In the genomic region with DNA sequence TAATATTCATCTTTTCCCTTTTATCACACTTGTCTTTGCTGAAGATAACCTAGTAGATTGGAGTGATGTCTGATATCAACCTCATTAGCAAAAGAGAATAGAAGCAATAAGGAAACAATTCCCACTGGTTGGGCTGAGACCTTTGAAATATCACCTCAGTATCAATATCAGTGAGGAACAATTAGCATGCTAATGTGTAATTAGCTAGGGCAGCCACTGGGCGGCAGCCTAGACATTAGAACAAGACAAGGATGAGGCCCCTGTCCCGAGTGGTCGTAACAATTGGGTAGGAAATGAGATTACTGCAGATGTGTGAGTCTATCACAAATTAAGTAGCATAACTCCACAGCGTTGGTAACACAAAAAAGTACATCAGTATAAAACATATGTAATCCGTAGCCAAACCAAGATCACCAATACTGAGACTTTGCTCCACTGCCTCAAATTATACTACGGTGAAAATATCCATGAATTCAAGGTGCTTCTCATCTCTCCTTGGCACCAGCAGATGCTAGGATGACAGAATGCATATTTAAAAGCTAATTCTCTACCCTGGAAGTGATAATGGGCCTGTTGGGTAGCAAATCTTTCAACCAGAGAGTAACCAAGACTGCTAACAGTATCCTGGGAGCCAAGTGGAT, we compare ENCODE assay signal across 8 cellular contexts.
DNase-seq lines count a peak whose midpoint lies in the region; ATAC-seq and TF ChIP-seq lines count a peak whose summit lies in the region.

No MANE protein-coding gene starts in this region.

- H3K4me3 Mint-ChIP-seq in activated naive CD8-positive, alpha-beta T cell, result no peak overlapping the region

- H3K4me3 ChIP-seq in MG63, result no peak overlapping the region
- no peak overlapping the region for H3K4me3 ChIP-seq in SU-DHL-6 (ENCODE audit: insufficient read depth, low read length, poor library complexity, severe bottlenecking)

- peak; percentile 59 to 74 for ATAC-seq in left cardiac atrium

- H3F3A ChIP-seq in SU-DHL-6 (ENCODE audit: insufficient read depth), result no peaks in the 10 kb centered on the region

- no peak overlapping the region for H3K9ac ChIP-seq in SU-DHL-6 (ENCODE audit: low read length)

- H3K4me2 ChIP-seq in SU-DHL-6 (ENCODE audit: low read depth, low read length, poor library complexity, severe bottlenecking), result no peak overlapping the region

- H2AFZ ChIP-seq in SU-DHL-6 (ENCODE audit: low read depth, low read length, severe bottlenecking), result no peak overlapping the region

- H3K27ac ChIP-seq in SU-DHL-6 (ENCODE audit: low read depth, low read length), result no peak overlapping the region

- H3K9me3 ChIP-seq in MG63, result no peaks in the 10 kb centered on the region
- H3K9me3 ChIP-seq in SU-DHL-6 (ENCODE audit: insufficient read depth, low read length), result no peaks in the 10 kb centered on the region

- H3K9me2 ChIP-seq in SU-DHL-6 (replicated peaks; ENCODE audit: insufficient read depth, low read length), result no peaks in the 10 kb centered on the region

- H3K27me3 ChIP-seq in MG63 (no peaks in the 10 kb centered on the region), SU-DHL-6 (ENCODE audit: low read length) (peaks cover 4% of the 10 kb centered on the region; the same call in 1 of the 2 replicates)

- peak; percentile 42 to 66 for DNase-seq in NCI-H524 (lab: John Stamatoyannopoulos, UW)
- no peak for DNase-seq in NCI-H524 treated with DMSO at 0.1 percent for 48 hours (lab: John Stamatoyannopoulos, UW)
- peak; percentile 47 for DNase-seq in MG63
- DNase-seq in left cardiac atrium, result peak; percentile 66
- peak; percentile 66 for DNase-seq in stimulated activated CD4-positive, alpha-beta T cell treated with anti-CD3 and anti-CD28 coated beads, Interleukin-12 subunit alpha, Interleukin-12 subunit beta, amount 100 ng/mL, for 4 hours
- no peak for DNase-seq in putamen (ENCODE audit: low spot score)

- H3K79me2 ChIP-seq in SU-DHL-6 (ENCODE audit: insufficient read depth, low read length), result no peaks in the 10 kb centered on the region

- H4K20me1 ChIP-seq in SU-DHL-6 (ENCODE audit: low read depth, low read length), result no peaks in the 10 kb centered on the region

- TF ChIP-seq CTCF in SU-DHL-6 (IDR thresholded peaks at IDR 0.05; ENCODE audit: insufficient read depth, low read length, poor library complexity, severe bottlenecking), result peak; percentile 92

- peaks cover 3% of the 10 kb centered on the region for H3K27me3 Mint-ChIP-seq in activated naive CD8-positive, alpha-beta T cell

- H3K36me3 ChIP-seq in MG63 (peaks cover 6% of the 10 kb centered on the region; the same call in 1 of the 2 replicates), SU-DHL-6 (ENCODE audit: low read length) (no peaks in the 10 kb centered on the region)

- no peaks in the 10 kb centered on the region for H3K9me3 Mint-ChIP-seq in activated naive CD8-positive, alpha-beta T cell (ENCODE audit: low read depth)

- H3K36me3 Mint-ChIP-seq in activated naive CD8-positive, alpha-beta T cell, result no peaks in the 10 kb centered on the region

- peaks cover 9% of the 10 kb centered on the region for H3K4me1 Mint-ChIP-seq in activated naive CD8-positive, alpha-beta T cell (ENCODE audit: low read depth)

- intact Hi-C loops in left cardiac atrium (cut with DNase I), result loop anchor here (1.0 to 10.0 kb wide), 5 partner anchors 65 to 545 kb away; no protein-coding TSS in a partner anchor

- H3K27ac Mint-ChIP-seq in activated naive CD8-positive, alpha-beta T cell, result peak overlapping the region; percentile 4

Comparison
In these comparisons a context has a peak if more than half of its experiments do, and no peak if none do; other contexts are left out.
1. DNase-seq: peak in NCI-H524 (2 of 2), MG63 (single experiment), left cardiac atrium (single experiment) and stimulated activated CD4-positive, alpha-beta T cell treated with anti-CD3 and anti-CD28 coated beads, Interleukin-12 subunit alpha, Interleukin-12 subunit beta, amount 100 ng/mL, for 4 hours (single experiment); none in NCI-H524 treated with DMSO at 0.1 percent for 48 hours (single experiment) and putamen (single experiment).